1 cellular context compared by ENCODE assay signal in genomic region chr9:85741875-85742629, GRCh38.
TF ChIP-seq lines count a peak whose summit lies in the region.

AGTPBP1 (minus strand) TSS chr9:85741954; CDS start chr9:85712533, 29,421 bp downstream.

TF ChIP-seq in GM12878, 131 proteins besides CTCF, POLR2A, EP300 and RAD21 (continued from another document and continues in another):
- no peak for TF ChIP-seq ZNF687 (IDR thresholded peaks at IDR 0.05)
- TF ChIP-seq ZSCAN29 (IDR thresholded peaks at IDR 0.05) = 0 out of 2 replicates have a peak, but pooled peaks have one; percentile 26
- no peak for TF ChIP-seq PML (IDR thresholded peaks at IDR 0.05; ENCODE audit: low read length)
- TF ChIP-seq, protein P1, sequence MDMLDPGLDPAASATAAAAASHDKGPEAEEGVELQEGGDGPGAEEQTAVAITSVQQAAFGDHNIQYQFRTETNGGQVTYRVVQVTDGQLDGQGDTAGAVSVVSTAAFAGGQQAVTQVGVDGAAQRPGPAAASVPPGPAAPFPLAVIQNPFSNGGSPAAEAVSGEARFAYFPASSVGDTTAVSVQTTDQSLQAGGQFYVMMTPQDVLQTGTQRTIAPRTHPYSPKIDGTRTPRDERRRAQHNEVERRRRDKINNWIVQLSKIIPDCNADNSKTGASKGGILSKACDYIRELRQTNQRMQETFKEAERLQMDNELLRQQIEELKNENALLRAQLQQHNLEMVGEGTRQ (IDR thresholded peaks at IDR 0.05; ENCODE audit: borderline replicate concordance, low read depth, low read length) = peak; percentile 11; the same call in 1 of the 2 replicates
- TF ChIP-seq CBX3 (IDR thresholded peaks at IDR 0.05; ENCODE audit: borderline replicate concordance, low read depth) = no peak
- TF ChIP-seq, protein P2, sequence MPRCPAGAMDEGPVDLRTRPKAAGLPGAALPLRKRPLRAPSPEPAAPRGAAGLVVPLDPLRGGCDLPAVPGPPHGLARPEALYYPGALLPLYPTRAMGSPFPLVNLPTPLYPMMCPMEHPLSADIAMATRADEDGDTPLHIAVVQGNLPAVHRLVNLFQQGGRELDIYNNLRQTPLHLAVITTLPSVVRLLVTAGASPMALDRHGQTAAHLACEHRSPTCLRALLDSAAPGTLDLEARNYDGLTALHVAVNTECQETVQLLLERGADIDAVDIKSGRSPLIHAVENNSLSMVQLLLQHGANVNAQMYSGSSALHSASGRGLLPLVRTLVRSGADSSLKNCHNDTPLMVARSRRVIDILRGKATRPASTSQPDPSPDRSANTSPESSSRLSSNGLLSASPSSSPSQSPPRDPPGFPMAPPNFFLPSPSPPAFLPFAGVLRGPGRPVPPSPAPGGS (IDR thresholded peaks at IDR 0.05; ENCODE audit: borderline replicate concordance, insufficient read depth, low read depth, low read length, poor library complexity, severe bottlenecking) = no peak
- no peak for TF ChIP-seq YBX1 (IDR thresholded peaks at IDR 0.05)
- TF ChIP-seq, protein P3, sequence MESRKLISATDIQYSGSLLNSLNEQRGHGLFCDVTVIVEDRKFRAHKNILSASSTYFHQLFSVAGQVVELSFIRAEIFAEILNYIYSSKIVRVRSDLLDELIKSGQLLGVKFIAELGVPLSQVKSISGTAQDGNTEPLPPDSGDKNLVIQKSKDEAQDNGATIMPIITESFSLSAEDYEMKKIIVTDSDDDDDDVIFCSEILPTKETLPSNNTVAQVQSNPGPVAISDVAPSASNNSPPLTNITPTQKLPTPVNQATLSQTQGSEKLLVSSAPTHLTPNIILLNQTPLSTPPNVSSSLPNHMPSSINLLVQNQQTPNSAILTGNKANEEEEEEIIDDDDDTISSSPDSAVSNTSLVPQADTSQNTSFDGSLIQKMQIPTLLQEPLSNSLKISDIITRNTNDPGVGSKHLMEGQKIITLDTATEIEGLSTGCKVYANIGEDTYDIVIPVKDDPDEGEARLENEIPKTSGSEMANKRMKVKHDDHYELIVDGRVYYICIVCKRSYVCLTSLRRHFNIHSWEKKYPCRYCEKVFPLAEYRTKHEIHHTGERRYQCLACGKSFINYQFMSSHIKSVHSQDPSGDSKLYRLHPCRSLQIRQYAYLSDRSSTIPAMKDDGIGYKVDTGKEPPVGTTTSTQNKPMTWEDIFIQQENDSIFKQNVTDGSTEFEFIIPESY (IDR thresholded peaks at IDR 0.05) = no peak
- TF ChIP-seq SRF (IDR thresholded peaks at IDR 0.05; ENCODE audit: low read depth in 2 of 2, low read length in 2 of 2) = no peak; a peak in 1 of 4 replicates
- TF ChIP-seq HDAC2 (IDR thresholded peaks at IDR 0.05) = no peak
- TF ChIP-seq CREM (IDR thresholded peaks at IDR 0.05; ENCODE audit: low read depth) = no peak
- no peak for TF ChIP-seq SIX5 (IDR thresholded peaks at IDR 0.05; ENCODE audit: low read depth, low read length, severe bottlenecking)
- TF ChIP-seq BCL11A (IDR thresholded peaks at IDR 0.05; ENCODE audit: low read depth, low read length) = no peak
- no peak for TF ChIP-seq HCFC1 (IDR thresholded peaks at IDR 0.05; ENCODE audit: low read length)
- TF ChIP-seq ZBTB4 (CRISPR knock-in tag; IDR thresholded peaks at IDR 0.05) = no peak
- no peak for TF ChIP-seq BMI1 (IDR thresholded peaks at IDR 0.05; ENCODE audit: borderline replicate concordance)
- no peak for TF ChIP-seq HDGF (IDR thresholded peaks at IDR 0.05)
- TF ChIP-seq EED (IDR thresholded peaks at IDR 0.05; ENCODE audit: low read depth) = no peak
- no peak for TF ChIP-seq SREBF1 (IDR thresholded peaks at IDR 0.05; ENCODE audit: low read length)
- TF ChIP-seq, protein P4, sequence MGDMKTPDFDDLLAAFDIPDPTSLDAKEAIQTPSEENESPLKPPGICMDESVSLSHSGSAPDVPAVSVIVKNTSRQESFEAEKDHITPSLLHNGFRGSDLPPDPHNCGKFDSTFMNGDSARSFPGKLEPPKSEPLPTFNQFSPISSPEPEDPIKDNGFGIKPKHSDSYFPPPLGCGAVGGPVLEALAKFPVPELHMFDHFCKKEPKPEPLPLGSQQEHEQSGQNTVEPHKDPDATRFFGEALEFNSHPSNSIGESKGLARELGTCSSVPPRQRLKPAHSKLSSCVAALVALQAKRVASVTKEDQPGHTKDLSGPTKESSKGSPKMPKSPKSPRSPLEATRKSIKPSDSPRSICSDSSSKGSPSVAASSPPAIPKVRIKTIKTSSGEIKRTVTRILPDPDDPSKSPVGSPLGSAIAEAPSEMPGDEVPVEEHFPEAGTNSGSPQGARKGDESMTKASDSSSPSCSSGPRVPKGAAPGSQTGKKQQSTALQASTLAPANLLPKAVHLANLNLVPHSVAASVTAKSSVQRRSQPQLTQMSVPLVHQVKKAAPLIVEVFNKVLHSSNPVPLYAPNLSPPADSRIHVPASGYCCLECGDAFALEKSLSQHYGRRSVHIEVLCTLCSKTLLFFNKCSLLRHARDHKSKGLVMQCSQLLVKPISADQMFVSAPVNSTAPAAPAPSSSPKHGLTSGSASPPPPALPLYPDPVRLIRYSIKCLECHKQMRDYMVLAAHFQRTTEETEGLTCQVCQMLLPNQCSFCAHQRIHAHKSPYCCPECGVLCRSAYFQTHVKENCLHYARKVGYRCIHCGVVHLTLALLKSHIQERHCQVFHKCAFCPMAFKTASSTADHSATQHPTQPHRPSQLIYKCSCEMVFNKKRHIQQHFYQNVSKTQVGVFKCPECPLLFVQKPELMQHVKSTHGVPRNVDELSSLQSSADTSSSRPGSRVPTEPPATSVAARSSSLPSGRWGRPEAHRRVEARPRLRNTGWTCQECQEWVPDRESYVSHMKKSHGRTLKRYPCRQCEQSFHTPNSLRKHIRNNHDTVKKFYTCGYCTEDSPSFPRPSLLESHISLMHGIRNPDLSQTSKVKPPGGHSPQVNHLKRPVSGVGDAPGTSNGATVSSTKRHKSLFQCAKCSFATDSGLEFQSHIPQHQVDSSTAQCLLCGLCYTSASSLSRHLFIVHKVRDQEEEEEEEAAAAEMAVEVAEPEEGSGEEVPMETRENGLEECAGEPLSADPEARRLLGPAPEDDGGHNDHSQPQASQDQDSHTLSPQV (IDR thresholded peaks at IDR 0.05) = no peak
- no peak for TF ChIP-seq SMC3 (IDR thresholded peaks at IDR 0.05; ENCODE audit: borderline replicate concordance, low read length)
- TF ChIP-seq MYB (IDR thresholded peaks at IDR 0.05; ENCODE audit: borderline replicate concordance, low read depth, low read length) = no peak
- TF ChIP-seq JUND (IDR thresholded peaks at IDR 0.05; ENCODE audit: low read depth, low read length) = no peak
- no peak for TF ChIP-seq SREBF2 (IDR thresholded peaks at IDR 0.05; ENCODE audit: low read length)
- TF ChIP-seq SMAD5 (IDR thresholded peaks at IDR 0.05; ENCODE audit: low read depth) = no peak
- no peak for TF ChIP-seq ZNF622 (IDR thresholded peaks at IDR 0.05)
- TF ChIP-seq TCF3 (IDR thresholded peaks at IDR 0.05; ENCODE audit: borderline replicate concordance, insufficient read depth, low read depth, low read length) = no peak
- TF ChIP-seq, protein P5, sequence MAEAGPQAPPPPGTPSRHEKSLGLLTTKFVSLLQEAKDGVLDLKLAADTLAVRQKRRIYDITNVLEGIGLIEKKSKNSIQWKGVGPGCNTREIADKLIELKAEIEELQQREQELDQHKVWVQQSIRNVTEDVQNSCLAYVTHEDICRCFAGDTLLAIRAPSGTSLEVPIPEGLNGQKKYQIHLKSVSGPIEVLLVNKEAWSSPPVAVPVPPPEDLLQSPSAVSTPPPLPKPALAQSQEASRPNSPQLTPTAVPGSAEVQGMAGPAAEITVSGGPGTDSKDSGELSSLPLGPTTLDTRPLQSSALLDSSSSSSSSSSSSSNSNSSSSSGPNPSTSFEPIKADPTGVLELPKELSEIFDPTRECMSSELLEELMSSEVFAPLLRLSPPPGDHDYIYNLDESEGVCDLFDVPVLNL (IDR thresholded peaks at IDR 0.05; ENCODE audit: low read depth, low read length) = peak; percentile 65
- TF ChIP-seq NR2F1 (conservative IDR thresholded peaks at IDR 0.05) = no peak; the same call in 1 of the 2 replicates
- peak; percentile 64 for TF ChIP-seq CREB1 (IDR thresholded peaks at IDR 0.05; ENCODE audit: low read depth)
- TF ChIP-seq, protein P6, sequence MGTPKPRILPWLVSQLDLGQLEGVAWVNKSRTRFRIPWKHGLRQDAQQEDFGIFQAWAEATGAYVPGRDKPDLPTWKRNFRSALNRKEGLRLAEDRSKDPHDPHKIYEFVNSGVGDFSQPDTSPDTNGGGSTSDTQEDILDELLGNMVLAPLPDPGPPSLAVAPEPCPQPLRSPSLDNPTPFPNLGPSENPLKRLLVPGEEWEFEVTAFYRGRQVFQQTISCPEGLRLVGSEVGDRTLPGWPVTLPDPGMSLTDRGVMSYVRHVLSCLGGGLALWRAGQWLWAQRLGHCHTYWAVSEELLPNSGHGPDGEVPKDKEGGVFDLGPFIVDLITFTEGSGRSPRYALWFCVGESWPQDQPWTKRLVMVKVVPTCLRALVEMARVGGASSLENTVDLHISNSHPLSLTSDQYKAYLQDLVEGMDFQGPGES (IDR thresholded peaks at IDR 0.05) = no peak
- no peak for TF ChIP-seq NR2C2 (IDR thresholded peaks at IDR 0.05; ENCODE audit: borderline replicate concordance, control insufficient read depth, insufficient read length, low read depth)
- TF ChIP-seq, protein P7, sequence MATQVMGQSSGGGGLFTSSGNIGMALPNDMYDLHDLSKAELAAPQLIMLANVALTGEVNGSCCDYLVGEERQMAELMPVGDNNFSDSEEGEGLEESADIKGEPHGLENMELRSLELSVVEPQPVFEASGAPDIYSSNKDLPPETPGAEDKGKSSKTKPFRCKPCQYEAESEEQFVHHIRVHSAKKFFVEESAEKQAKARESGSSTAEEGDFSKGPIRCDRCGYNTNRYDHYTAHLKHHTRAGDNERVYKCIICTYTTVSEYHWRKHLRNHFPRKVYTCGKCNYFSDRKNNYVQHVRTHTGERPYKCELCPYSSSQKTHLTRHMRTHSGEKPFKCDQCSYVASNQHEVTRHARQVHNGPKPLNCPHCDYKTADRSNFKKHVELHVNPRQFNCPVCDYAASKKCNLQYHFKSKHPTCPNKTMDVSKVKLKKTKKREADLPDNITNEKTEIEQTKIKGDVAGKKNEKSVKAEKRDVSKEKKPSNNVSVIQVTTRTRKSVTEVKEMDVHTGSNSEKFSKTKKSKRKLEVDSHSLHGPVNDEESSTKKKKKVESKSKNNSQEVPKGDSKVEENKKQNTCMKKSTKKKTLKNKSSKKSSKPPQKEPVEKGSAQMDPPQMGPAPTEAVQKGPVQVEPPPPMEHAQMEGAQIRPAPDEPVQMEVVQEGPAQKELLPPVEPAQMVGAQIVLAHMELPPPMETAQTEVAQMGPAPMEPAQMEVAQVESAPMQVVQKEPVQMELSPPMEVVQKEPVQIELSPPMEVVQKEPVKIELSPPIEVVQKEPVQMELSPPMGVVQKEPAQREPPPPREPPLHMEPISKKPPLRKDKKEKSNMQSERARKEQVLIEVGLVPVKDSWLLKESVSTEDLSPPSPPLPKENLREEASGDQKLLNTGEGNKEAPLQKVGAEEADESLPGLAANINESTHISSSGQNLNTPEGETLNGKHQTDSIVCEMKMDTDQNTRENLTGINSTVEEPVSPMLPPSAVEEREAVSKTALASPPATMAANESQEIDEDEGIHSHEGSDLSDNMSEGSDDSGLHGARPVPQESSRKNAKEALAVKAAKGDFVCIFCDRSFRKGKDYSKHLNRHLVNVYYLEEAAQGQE (IDR thresholded peaks at IDR 0.05; ENCODE audit: low read depth, low read length) = no peak
- TF ChIP-seq ASH2L (IDR thresholded peaks at IDR 0.05; ENCODE audit: borderline replicate concordance, low read depth) = no peak
- TF ChIP-seq ZNF24 (IDR thresholded peaks at IDR 0.05) = no peak
- TF ChIP-seq WRNIP1 (IDR thresholded peaks at IDR 0.05; ENCODE audit: borderline replicate concordance, low read depth, low read length) = no peak
- TF ChIP-seq TCF7 (IDR thresholded peaks at IDR 0.05; ENCODE audit: borderline replicate concordance) = no peak
- TF ChIP-seq CBX5 (IDR thresholded peaks at IDR 0.05; ENCODE audit: low read depth) = no peak
